ENCODE assay signal across 28 cellular contexts in the genomic region with DNA sequence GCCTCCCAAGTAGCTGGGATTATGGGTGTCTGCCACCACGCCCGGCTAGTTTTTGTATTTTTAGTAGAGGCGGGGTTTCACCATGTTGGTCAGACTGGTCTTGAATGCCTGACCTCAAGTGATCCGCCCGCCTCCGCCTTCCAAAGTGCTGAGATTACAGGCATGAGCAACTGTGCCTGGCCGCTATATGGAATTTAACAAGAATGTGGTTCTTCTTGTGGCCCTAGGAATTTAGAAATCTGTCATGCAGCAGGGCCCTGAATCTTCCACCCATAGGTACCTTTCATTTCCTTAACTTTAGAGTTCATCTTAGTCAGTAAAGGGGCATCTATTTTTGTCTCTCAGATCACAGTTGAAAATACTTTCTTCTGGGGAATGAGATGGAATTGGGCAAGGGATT. TPM values are rescaled to one million over a fixed set of nuclear protein-coding genes. Genes with fewer than 3 reads are reported as not detected.
DNase-seq lines count a peak whose midpoint lies in the region; ATAC-seq and TF ChIP-seq lines count a peak whose summit lies in the region.
"Had no signal": no experiment of that assay in that cellular context is flagged by ENCODE, and none has a peak within 500 bp of the region (broad histone marks: within the 10 kb centered on the region; RNA-seq: fewer than 3 reads in every experiment).

No MANE protein-coding gene starts in this region.

- H3K4me1 Mint-ChIP-seq in activated T-cell treated with anti-CD3 and anti-CD28 coated beads, Interleukin-2, amount 50 U/mL, for 72 hours (ENCODE audit: low read depth) = peaks cover 72% of the 10 kb centered on the region
- peaks cover 48% of the 10 kb centered on the region for H3K4me1 Mint-ChIP-seq in activated T-cell treated with anti-CD3 and anti-CD28 coated beads, Interleukin-2, amount 50 U/mL, for 4 hours (ENCODE audit: low read depth)

- H3K27me3 ChIP-seq in PC-9 (ENCODE audit: insufficient read depth, low read depth) = no peaks in the 10 kb centered on the region
- H3K27me3 ChIP-seq in effector memory CD4-positive, alpha-beta T cell (replicated peaks; ENCODE audit: control insufficient read depth, insufficient read depth, low read length, poor library complexity, severe bottlenecking) = no peaks in the 10 kb centered on the region

- no peak overlapping the region for H3K4me3 ChIP-seq in PC-9
- no peak overlapping the region for H3K4me3 ChIP-seq in effector memory CD4-positive, alpha-beta T cell (ENCODE audit: insufficient read depth, low read depth, low read length, poor library complexity, severe bottlenecking)
- H3K4me3 ChIP-seq: A549, gastroesophageal sphincter, lung, tibial artery had no signal

- intact Hi-C loops in PC-9 (cut with micrococcal nuclease; ENCODE audit: unreplicated experiment) = loop anchor here (1.0 kb wide), 1 partner anchor 36 kb away; no protein-coding TSS in a partner anchor

- peak overlapping the region; percentile 82 for H3K27ac Mint-ChIP-seq in activated T-cell treated with anti-CD3 and anti-CD28 coated beads, Interleukin-2, amount 50 U/mL, for 72 hours
- H3K27ac Mint-ChIP-seq: activated naive CD8-positive, alpha-beta T cell; stimulated activated naive CD8-positive, alpha-beta T cell treated with anti-CD3 and anti-CD28 coated beads, Interleukin-15, amount 100 ng/mL, for 72 hours had no signal

- H3K36me3 ChIP-seq in PC-9 (ENCODE audit: low read depth) = no peaks in the 10 kb centered on the region
- H3K36me3 ChIP-seq in effector memory CD4-positive, alpha-beta T cell (ENCODE audit: control insufficient read depth, insufficient read depth, low read length) = no peaks in the 10 kb centered on the region
- H3K36me3 ChIP-seq: gastroesophageal sphincter, neutrophil, tibial artery had no signal

- H3K9me2 ChIP-seq in PC-9 (ENCODE audit: insufficient read depth) = no peaks in the 10 kb centered on the region

- peaks cover 13% of the 10 kb centered on the region; the same call in 1 of the 2 replicates for H3F3A ChIP-seq in PC-9 (ENCODE audit: insufficient read depth, low read depth)

- peak overlapping the region; percentile 28 for H3K4me2 ChIP-seq in PC-9
- H3K4me2 ChIP-seq: A549 had no signal

- H3K79me2 ChIP-seq in PC-9 (ENCODE audit: low read depth) = no peaks in the 10 kb centered on the region

- no peaks in the 10 kb centered on the region for H3K36me3 Mint-ChIP-seq in activated T-cell treated with anti-CD3 and anti-CD28 coated beads, Interleukin-2, amount 50 U/mL, for 72 hours (ENCODE audit: insufficient read depth in 2 of 2)
- no peaks in the 10 kb centered on the region for H3K36me3 Mint-ChIP-seq in activated T-cell treated with anti-CD3 and anti-CD28 coated beads, Interleukin-2, amount 50 U/mL, for 4 hours (ENCODE audit: insufficient read depth)
- H3K36me3 Mint-ChIP-seq: activated naive CD8-positive, alpha-beta T cell had no signal

- H3K9me3 Mint-ChIP-seq in activated T-cell treated with anti-CD3 and anti-CD28 coated beads, Interleukin-2, amount 50 U/mL, for 72 hours = no peaks in the 10 kb centered on the region
- no peaks in the 10 kb centered on the region for H3K9me3 Mint-ChIP-seq in activated T-cell treated with anti-CD3 and anti-CD28 coated beads, Interleukin-2, amount 50 U/mL, for 4 hours
- H3K9me3 Mint-ChIP-seq: stimulated activated naive CD8-positive, alpha-beta T cell treated with anti-CD3 and anti-CD28 coated beads, Interleukin-15, amount 100 ng/mL, for 72 hours had no signal

- H4K20me1 ChIP-seq in PC-9 (ENCODE audit: insufficient read depth) = no peaks in the 10 kb centered on the region

- H3K4me1 ChIP-seq in PC-9 (replicated peaks; ENCODE audit: insufficient read depth) = peaks cover 40% of the 10 kb centered on the region
- H3K4me1 ChIP-seq in effector memory CD4-positive, alpha-beta T cell (ENCODE audit: control insufficient read depth, insufficient read depth, low read length, poor library complexity, severe bottlenecking) = peaks cover 19% of the 10 kb centered on the region
- H3K4me1 ChIP-seq: gastroesophageal sphincter, tibial artery had no signal

- ATAC-seq in activated T-cell treated with anti-CD3 and anti-CD28 coated beads, Interleukin-2, amount 50 U/mL, for 72 hours (replicated peaks in 1 of 2) = no peak
- no peak for ATAC-seq in activated T-cell treated with anti-CD3 and anti-CD28 coated beads, Interleukin-2, amount 50 U/mL, for 4 hours
- ATAC-seq: A549; gastroesophageal sphincter; Right ventricle myocardium inferior; stimulated activated naive CD8-positive, alpha-beta T cell treated with anti-CD3 and anti-CD28 coated beads, Interleukin-15, amount 100 ng/mL, for 72 hours had no signal

- H3K4me3 Mint-ChIP-seq in activated T-cell treated with anti-CD3 and anti-CD28 coated beads, Interleukin-2, amount 50 U/mL, for 72 hours = no peak overlapping the region
- no peak overlapping the region for H3K4me3 Mint-ChIP-seq in activated T-cell treated with anti-CD3 and anti-CD28 coated beads, Interleukin-2, amount 50 U/mL, for 4 hours
- H3K4me3 Mint-ChIP-seq: activated naive CD8-positive, alpha-beta T cell; stimulated activated naive CD8-positive, alpha-beta T cell treated with anti-CD3 and anti-CD28 coated beads, Interleukin-15, amount 100 ng/mL, for 72 hours had no signal

- TF ChIP-seq CTCF in PC-9 (conservative IDR thresholded peaks at IDR 0.05) = no peak
- no peak for TF ChIP-seq CTCF in RWPE1 (conservative IDR thresholded peaks at IDR 0.05; ENCODE audit: low read depth)

- CTCF ChIA-PET in PC-9 (lab: Charles Lee) = no interaction called here
- CTCF ChIA-PET in RWPE1 (lab: Yijun Ruan, JAX) = no interaction called here

- DNase-seq in activated T-cell treated with anti-CD3 and anti-CD28 coated beads, Interleukin-2, amount 50 U/mL, for 72 hours = no peak
- DNase-seq in activated T-cell treated with anti-CD3 and anti-CD28 coated beads, Interleukin-2, amount 50 U/mL, for 4 hours = no peak
- peak; percentile 70 to 88 for DNase-seq in PC-9
- peak; percentile 50 for DNase-seq in glomerular visceral epithelial cell (ENCODE audit: extremely low spot score)
- DNase-seq in effector memory CD4-positive, alpha-beta T cell = no peak
- no peak for DNase-seq in SK-N-DZ (ENCODE audit: low spot score)
- DNase-seq in RWPE1 (ENCODE audit: low spot score) = no peak
- DNase-seq in activated effector memory CD4-positive, alpha-beta T cell treated with Interleukin-2 at 50 U/mL for 16 hours = no peak
- DNase-seq: activated T-cell treated with anti-CD3 and anti-CD28 coated beads, Interleukin-2, amount 50 U/mL, for 48 hours; cerebellar nuclear complex; COR-L47; DND-41; GOT3; KBM-7; kidney; NCI-H187 treated with DMSO at 0.1 percent for 48 hours; NCI-H2227 treated with DMSO at 0.1 percent for 48 hours; NCI-H82; stimulated activated CD4-positive, alpha-beta T cell treated with anti-CD3 and anti-CD28 coated beads, Interleukin-4, amount 100 ng/mL, for 24 hours; stimulated activated naive CD8-positive, alpha-beta T cell treated with anti-CD3 and anti-CD28 coated beads, Interleukin-15, amount 100 ng/mL, for 72 hours; T1000; tibial artery had no signal

- H3K27ac ChIP-seq in PC-9 (peak overlapping the region; percentile 50), RWPE1 (no peak overlapping the region)
- no peak overlapping the region for H3K27ac ChIP-seq in effector memory CD4-positive, alpha-beta T cell (ENCODE audit: insufficient read depth, low read length, poor library complexity, severe bottlenecking)
- H3K27ac ChIP-seq: A549, gastroesophageal sphincter, neutrophil, tibial artery had no signal

- POLR2A ChIA-PET in PC-9 (lab: Charles Lee; ENCODE audit: unreplicated experiment) = interaction anchor here (0.5 kb wide), 1 partner anchor 26 kb away, joined by 3 read pairs; the partner anchor contains the start of gene NDFIP2
- POLR2A ChIA-PET in RWPE1 (lab: Yijun Ruan, JAX; ENCODE audit: low non-redundant PET) = no interaction called here

- H3K27me3 Mint-ChIP-seq in activated T-cell treated with anti-CD3 and anti-CD28 coated beads, Interleukin-2, amount 50 U/mL, for 72 hours (ENCODE audit: low read depth) = no peaks in the 10 kb centered on the region
- no peaks in the 10 kb centered on the region for H3K27me3 Mint-ChIP-seq in activated T-cell treated with anti-CD3 and anti-CD28 coated beads, Interleukin-2, amount 50 U/mL, for 4 hours (ENCODE audit: low read depth)
- H3K27me3 Mint-ChIP-seq: activated naive CD8-positive, alpha-beta T cell had no signal

- no peaks in the 10 kb centered on the region for H3K9me3 ChIP-seq in PC-9 (ENCODE audit: insufficient read depth, low read depth)
- H3K9me3 ChIP-seq in effector memory CD4-positive, alpha-beta T cell (ENCODE audit: control insufficient read depth, low read length) = no peaks in the 10 kb centered on the region
- H3K9me3 ChIP-seq: A549, gastroesophageal sphincter, neutrophil, tibial artery had no signal

- peak overlapping the region; percentile 48; the same call in 1 of the 2 replicates for H2AFZ ChIP-seq in PC-9

- BruUV-seq in PC-9 (replicated peaks; lab: Mats Ljungman, UMichigan) = no TSS peak

RNA-seq across cellular contexts. Expression of gene NDFIP2, which starts 25.6 kb away (rescaled TPM):
- total RNA-seq in activated T-cell treated with anti-CD3 and anti-CD28 coated beads, Interleukin-2, amount 50 U/mL, for 72 hours = 100 to 1,000 TPM; 114 to 124 TPM
- 100 to 1,000 TPM; 248 to 281 (median 274) TPM for total RNA-seq in activated T-cell treated with anti-CD3 and anti-CD28 coated beads, Interleukin-2, amount 50 U/mL, for 4 hours
- 47.9 and 48.4 TPM in 2 replicates for total RNA-seq in PC-9 (2021)
- 30.7 and 32.2 TPM in 2 replicates for polyA plus RNA-seq in SK-N-DZ (2014; cell fraction: cytosol; rRNA removed)
- polyA plus RNA-seq in SK-N-DZ (2014; cell fraction: nucleus; rRNA removed) = 18.0 and 19.8 TPM in 2 replicates

RNA-seq across cellular contexts. Expression of gene RBM26, which starts 49.3 kb away (rescaled TPM):
- 10 to 100 TPM; 62.5 to 69.2 TPM for total RNA-seq in activated T-cell treated with anti-CD3 and anti-CD28 coated beads, Interleukin-2, amount 50 U/mL, for 72 hours
- total RNA-seq in activated T-cell treated with anti-CD3 and anti-CD28 coated beads, Interleukin-2, amount 50 U/mL, for 4 hours = 10 to 100 TPM; 58.2 to 65.1 (median 63.6) TPM
- total RNA-seq in PC-9 (2021) = 35.2 and 40.4 TPM in 2 replicates
- 40.1 and 52.0 TPM in 2 replicates for polyA plus RNA-seq in SK-N-DZ (2014; cell fraction: cytosol; rRNA removed)
- 96.3 and 128 TPM in 2 replicates for polyA plus RNA-seq in SK-N-DZ (2014; cell fraction: nucleus; rRNA removed)

Comparison
In these comparisons a context has a peak if more than half of its experiments do, and no peak if none do; other contexts are left out.
1. DNase-seq: peak in PC-9 (2 of 2) and glomerular visceral epithelial cell (single experiment); none in activated T-cell treated with anti-CD3 and anti-CD28 coated beads, Interleukin-2, amount 50 U/mL, for 72 hours (0 of 2), activated T-cell treated with anti-CD3 and anti-CD28 coated beads, Interleukin-2, amount 50 U/mL, for 4 hours (single experiment), effector memory CD4-positive, alpha-beta T cell (0 of 3), SK-N-DZ (single experiment), RWPE1 (single experiment) and activated effector memory CD4-positive, alpha-beta T cell treated with Interleukin-2 at 50 U/mL for 16 hours (single experiment).